ENCODE assay signal across 16 cellular contexts in genomic region chr6:89862698-89863097, GRCh38. TPM values are rescaled to one million over a fixed set of nuclear protein-coding genes. Genes with fewer than 3 reads are reported as not detected.
DNase-seq lines count a peak whose midpoint lies in the region; ATAC-seq and FAIRE-seq lines count a peak whose summit lies in the region.
"Had no signal": no experiment of that assay in that cellular context is flagged by ENCODE, and none has a peak within 500 bp of the region (broad histone marks: within the 10 kb centered on the region; RNA-seq: fewer than 3 reads in every experiment).

No MANE protein-coding gene starts in this region.

- H3K4me1 Mint-ChIP-seq in activated T-helper 2 cell treated with anti-CD3 and anti-CD28 coated beads, Interferon-gamma antibody, Interleukin-2, Interleukin-4, amounts not matched to agents 10 μg/mL and 5 μg/mL and 100 μg/mL, durations not matched to agents 14 hours and 24 hours and 36 hours (ENCODE audit: low read depth) = peaks cover 31% of the 10 kb centered on the region

- H3K9me3 Mint-ChIP-seq in activated T-helper 2 cell treated with anti-CD3 and anti-CD28 coated beads, Interferon-gamma antibody, Interleukin-2, Interleukin-4, amounts not matched to agents 10 μg/mL and 5 μg/mL and 100 μg/mL, durations not matched to agents 14 hours and 24 hours and 36 hours = peaks cover 26% of the 10 kb centered on the region

- intact Hi-C loops in activated T-helper 2 cell treated with anti-CD3 and anti-CD28 coated beads, Interferon-gamma antibody, Interleukin-2, Interleukin-4, amounts not matched to agents 10 μg/mL and 5 μg/mL and 100 μg/mL, durations not matched to agents 14 hours and 24 hours and 36 hours (cut with micrococcal nuclease) = loop anchor here (2.0 kb wide), 1 partner anchor 28 kb away; no protein-coding TSS in a partner anchor

- peak overlapping the region; percentile 73 for H3K27ac Mint-ChIP-seq in activated T-helper 2 cell treated with anti-CD3 and anti-CD28 coated beads, Interferon-gamma antibody, Interleukin-2, Interleukin-4, amounts not matched to agents 10 μg/mL and 5 μg/mL and 100 μg/mL, durations not matched to agents 14 hours and 24 hours and 36 hours

- H3K27me3 Mint-ChIP-seq in activated T-helper 2 cell treated with anti-CD3 and anti-CD28 coated beads, Interferon-gamma antibody, Interleukin-2, Interleukin-4, amounts not matched to agents 10 μg/mL and 5 μg/mL and 100 μg/mL, durations not matched to agents 14 hours and 24 hours and 36 hours (ENCODE audit: low read depth) = no peaks in the 10 kb centered on the region

- H3K36me3 Mint-ChIP-seq in activated T-helper 2 cell treated with anti-CD3 and anti-CD28 coated beads, Interferon-gamma antibody, Interleukin-2, Interleukin-4, amounts not matched to agents 10 μg/mL and 5 μg/mL and 100 μg/mL, durations not matched to agents 14 hours and 24 hours and 36 hours (ENCODE audit: low read depth) = peaks cover 83% of the 10 kb centered on the region

- DNase-seq in activated T-helper 2 cell treated with anti-CD3 and anti-CD28 coated beads, Interferon-gamma antibody, Interleukin-2, Interleukin-4, amounts not matched to agents 10 μg/mL and 5 μg/mL and 100 μg/mL, durations not matched to agents 14 hours and 24 hours and 36 hours (ENCODE audit: low spot score) = no peak
- DNase-seq in NCI-H345 treated with DMSO at 0.1 percent for 48 hours (lab: John Stamatoyannopoulos, UW; ENCODE audit: unreplicated experiment) = no peak
- no peak for DNase-seq in GM19239 (ENCODE audit: insufficient read length, low spot score)
- DNase-seq: NCI-H146, NCI-H69, SIG-M5, small intestine had no signal

- peak; percentile 6 for ATAC-seq in GM18858 (IDR thresholded peaks at IDR 0.05; ENCODE audit: unreplicated experiment)
- ATAC-seq in GM21367 (IDR thresholded peaks at IDR 0.05; ENCODE audit: unreplicated experiment) = peak; percentile 10
- peak; percentile 13 for ATAC-seq in HG03095 (IDR thresholded peaks at IDR 0.05; ENCODE audit: unreplicated experiment)
- ATAC-seq in GM19023 (IDR thresholded peaks at IDR 0.05; ENCODE audit: unreplicated experiment) = no peak

- FAIRE-seq in GM19239 (lab: Jason Lieb, UNC) = no peak
- FAIRE-seq: H54, small intestine had no signal

- H3K4me3 Mint-ChIP-seq in activated T-helper 2 cell treated with anti-CD3 and anti-CD28 coated beads, Interferon-gamma antibody, Interleukin-2, Interleukin-4, amounts not matched to agents 10 μg/mL and 5 μg/mL and 100 μg/mL, durations not matched to agents 14 hours and 24 hours and 36 hours (ENCODE audit: low read depth) = no peak overlapping the region
- H3K4me3 Mint-ChIP-seq: CD14-positive monocyte had no signal

RNA-seq across cellular contexts. Expression of gene GJA10, which starts 31.6 kb away (rescaled TPM):
- total RNA-seq in activated T-helper 2 cell treated with anti-CD3 and anti-CD28 coated beads, Interferon-gamma antibody, Interleukin-2, Interleukin-4, amounts not matched to agents 10 μg/mL and 5 μg/mL and 100 μg/mL, durations not matched to agents 14 hours and 24 hours and 36 hours = 0.11 and 0.32 TPM in 2 replicates
- total RNA-seq: ascending aorta, lung, temporal lobe had no signal

RNA-seq across cellular contexts. Expression of gene CASP8AP2, which starts 33.0 kb away (rescaled TPM):
- total RNA-seq in activated T-helper 2 cell treated with anti-CD3 and anti-CD28 coated beads, Interferon-gamma antibody, Interleukin-2, Interleukin-4, amounts not matched to agents 10 μg/mL and 5 μg/mL and 100 μg/mL, durations not matched to agents 14 hours and 24 hours and 36 hours = 31.8 and 32.8 TPM in 2 replicates

RNA-seq across cellular contexts. Expression of gene MDN1, which starts 43.1 kb away (rescaled TPM):
- total RNA-seq in activated T-helper 2 cell treated with anti-CD3 and anti-CD28 coated beads, Interferon-gamma antibody, Interleukin-2, Interleukin-4, amounts not matched to agents 10 μg/mL and 5 μg/mL and 100 μg/mL, durations not matched to agents 14 hours and 24 hours and 36 hours = 61.7 and 66.5 TPM in 2 replicates
